12 cellular contexts compared by ENCODE assay signal in genomic region chrX:113522814-113523213, GRCh38.
A peak's percentile ranks its signal among the peaks of the same experiment; 100 is the strongest.
DNase-seq lines count a peak whose midpoint lies in the region; ATAC-seq and TF ChIP-seq lines count a peak whose summit lies in the region.
"Had no signal": no experiment of that assay in that cellular context is flagged by ENCODE, and none has a peak within 500 bp of the region (broad histone marks: within the 10 kb centered on the region; RNA-seq: fewer than 3 reads in every experiment).

No MANE protein-coding gene starts in this region.

- H3K36me3 ChIP-seq in mucosa of descending colon (ENCODE audit: low read depth), result no peaks in the 10 kb centered on the region

- no peaks in the 10 kb centered on the region for H3K4me1 ChIP-seq in mucosa of descending colon (ENCODE audit: low read depth)

- intact Hi-C loops in mucosa of descending colon (cut with DNase I, micrococcal nuclease), result no loop called here

- H3K9me3 ChIP-seq in mucosa of descending colon, result no peaks in the 10 kb centered on the region

- TF ChIP-seq CTCF in mucosa of descending colon (IDR thresholded peaks at IDR 0.05), result no peak

- no peak overlapping the region for H3K4me3 ChIP-seq in mucosa of descending colon

- DNase-seq in germinal center (ENCODE audit: low spot score) (peak; percentile 2), mucosa of descending colon (no peak), NCI-H1694 treated with DMSO at 0.1 percent for 48 hours (lab: John Stamatoyannopoulos, UW) (no peak), DMS 273 (lab: John Stamatoyannopoulos, UW; ENCODE audit: unreplicated experiment) (no peak)
- DNase-seq in activated CD4-positive, alpha-beta T cell treated with anti-CD3 and anti-CD28 coated beads for 48 hours, result no peak
- DNase-seq: activated effector memory CD4-positive, alpha-beta T cell treated with anti-CD3 and anti-CD28 coated beads, Interleukin-2, amount 50 U/mL, for 16 hours; effector memory CD8-positive, alpha-beta T cell; islet precursor cell; T-helper 1 cell had no signal

- ATAC-seq in GM19023 (IDR thresholded peaks at IDR 0.05; ENCODE audit: unreplicated experiment), result peak; percentile 97
- ATAC-seq in HG02678 (IDR thresholded peaks at IDR 0.05; ENCODE audit: unreplicated experiment), result peak; percentile 100
- ATAC-seq in HG03565 (IDR thresholded peaks at IDR 0.05; ENCODE audit: unreplicated experiment), result peak; percentile 99
- ATAC-seq in mucosa of descending colon, result no peak
- ATAC-seq: effector memory CD8-positive, alpha-beta T cell had no signal
